ENCODE assay signal across 16 cellular contexts in the genomic region with DNA sequence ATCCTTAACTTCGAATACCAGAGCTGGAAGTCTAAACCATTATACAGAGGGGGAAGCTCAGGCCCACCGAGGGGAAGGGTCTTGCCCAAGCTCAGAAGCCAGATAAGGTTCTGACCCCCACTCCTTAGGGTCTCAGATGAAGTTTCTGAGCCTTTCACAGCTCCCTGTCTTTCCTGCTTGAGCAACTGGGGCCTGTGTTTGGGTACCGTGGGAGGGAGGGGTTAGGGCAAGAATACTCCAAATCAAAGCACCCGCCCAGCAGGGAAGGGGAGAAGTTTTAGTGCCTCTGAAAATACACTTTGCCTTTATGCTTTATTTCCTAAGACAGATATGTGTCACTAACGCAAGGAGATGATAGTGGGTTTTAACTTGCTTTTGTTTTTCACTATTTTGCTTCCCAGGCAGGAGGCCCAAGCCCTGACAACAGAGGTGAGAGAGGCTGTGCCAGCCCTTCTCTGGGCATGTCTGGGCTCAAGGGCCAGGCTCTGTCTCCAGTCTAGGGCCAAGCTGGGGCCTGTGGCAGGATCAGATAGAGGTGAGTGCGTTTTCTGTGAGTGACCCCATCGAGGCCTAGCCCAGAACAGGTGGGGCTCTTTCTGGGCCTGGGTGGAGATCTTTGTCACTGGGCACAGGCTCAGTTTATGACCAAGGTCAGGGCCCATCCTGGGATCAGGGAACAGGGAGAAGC. TPM values are rescaled to one million over a fixed set of nuclear protein-coding genes. Genes with fewer than 3 reads are reported as not detected.
A peak's percentile ranks its signal among the peaks of the same experiment; 100 is the strongest.
DNase-seq lines count a peak whose midpoint lies in the region; ATAC-seq and TF ChIP-seq lines count a peak whose summit lies in the region.
"Had no signal": no experiment of that assay in that cellular context is flagged by ENCODE, and none has a peak within 500 bp of the region (broad histone marks: within the 10 kb centered on the region; RNA-seq: fewer than 3 reads in every experiment).

No MANE protein-coding gene starts in this region.

- TF ChIP-seq CTCF in A673 (conservative IDR thresholded peaks at IDR 0.05; ENCODE audit: low read depth, low read length) (no peak), RWPE1 (conservative IDR thresholded peaks at IDR 0.05; ENCODE audit: low read depth) (no peak), parathyroid adenoma (IDR thresholded peaks at IDR 0.05) (no peak)

- no peak overlapping the region for H3K4me2 ChIP-seq in parathyroid adenoma (ENCODE audit: low read length)
- H3K4me2 ChIP-seq: SK-N-SH had no signal

- no peak overlapping the region for H3K9ac ChIP-seq in parathyroid adenoma
- H3K9ac ChIP-seq: SK-N-SH had no signal

- ATAC-seq in right cardiac atrium (no peak), GM18505 (IDR thresholded peaks at IDR 0.05; ENCODE audit: unreplicated experiment) (no peak)
- ATAC-seq: effector memory CD8-positive, alpha-beta T cell; naive thymus-derived CD8-positive, alpha-beta T cell had no signal

- H3K27me3 ChIP-seq in A673 (replicated peaks; ENCODE audit: insufficient read depth, low read depth, low read length, poor library complexity) (no peaks in the 10 kb centered on the region), right cardiac atrium (ENCODE audit: control insufficient read depth, insufficient read depth) (no peaks in the 10 kb centered on the region), parathyroid adenoma (ENCODE audit: control insufficient read depth, insufficient read depth, low read length) (no peaks in the 10 kb centered on the region)

- 76% methylated on average over 7 of the region's 7 CpGs for WGBS in right cardiac atrium

- peak overlapping the region; percentile 74 for H2AFZ ChIP-seq in parathyroid adenoma

- H3K4me3 ChIP-seq in A673 (ENCODE audit: low read depth, low read length, poor library complexity, severe bottlenecking), result no peak overlapping the region
- no peak overlapping the region for H3K4me3 ChIP-seq in right cardiac atrium (ENCODE audit: low read length)
- H3K4me3 ChIP-seq in parathyroid adenoma (ENCODE audit: low read depth, low read length), result no peak overlapping the region

- no TSS peak for BruUV-seq in A673 (replicated peaks; lab: Mats Ljungman, UMichigan)

- no peaks in the 10 kb centered on the region for H3K9me3 ChIP-seq in A673 (ENCODE audit: low read depth, low read length, poor library complexity, severe bottlenecking)
- H3K9me3 ChIP-seq in right cardiac atrium (ENCODE audit: control insufficient read depth, low read length), result no peaks in the 10 kb centered on the region
- H3K9me3 ChIP-seq in parathyroid adenoma (ENCODE audit: control insufficient read depth, low read length), result no peaks in the 10 kb centered on the region
- H3K9me3 ChIP-seq: SK-N-SH had no signal

- H3K4me1 ChIP-seq in A673 (ENCODE audit: insufficient read depth, low read length, poor library complexity, severe bottlenecking) (peaks cover 10% of the 10 kb centered on the region), right cardiac atrium (ENCODE audit: control insufficient read depth, insufficient read depth, low read length) (no peaks in the 10 kb centered on the region), parathyroid adenoma (peaks cover 7% of the 10 kb centered on the region)

- DNase-seq in A673 (ENCODE audit: low spot score) (no peak), RWPE1 (ENCODE audit: low spot score) (no peak), right cardiac atrium (no peak), Kasumi-1 (lab: John Stamatoyannopoulos, UW) (no peak), CD1c-positive myeloid dendritic cell (ENCODE audit: extremely low spot score) (no peak)
- no peak for DNase-seq in central memory CD4-positive, alpha-beta T cell
- DNase-seq: activated gamma-delta T cell treated with Interleukin-2 at 50 U/mL for 16 hours; DMS79; effector memory CD8-positive, alpha-beta T cell; MV-4-11; naive thymus-derived CD8-positive, alpha-beta T cell; SK-N-SH; substantia nigra had no signal

- CTCF ChIA-PET in A673 (lab: Charles Lee) (no interaction called here), RWPE1 (lab: Yijun Ruan, JAX) (interaction anchor here (0.5 to 3.9 kb wide), 8 partner anchors 10 to 57 kb away, joined by 3 to 24 read pairs (median 4); no protein-coding TSS in a partner anchor)

- POLR2A ChIA-PET in A673 (lab: Charles Lee; ENCODE audit: low non-redundant PET) (no interaction called here), RWPE1 (lab: Yijun Ruan, JAX; ENCODE audit: low non-redundant PET) (interaction anchor here (0.7 to 1.0 kb wide), 2 partner anchors 38 to 122 kb away, joined by 4 to 19 read pairs; a partner anchor contains a TSS)

- peak overlapping the region; percentile 12 for H3K27ac ChIP-seq in A673 (ENCODE audit: low read depth, low read length, poor library complexity, severe bottlenecking)
- peak overlapping the region; percentile 95 for H3K27ac ChIP-seq in RWPE1
- H3K27ac ChIP-seq in right cardiac atrium (ENCODE audit: low read length), result peak overlapping the region; percentile 8
- H3K27ac ChIP-seq in parathyroid adenoma, result peak overlapping the region; percentile 52

- H3K79me2 ChIP-seq in parathyroid adenoma, result no peaks in the 10 kb centered on the region

- TF ChIP-seq POLR2A in GM18505 (IDR thresholded peaks at IDR 0.05; ENCODE audit: borderline replicate concordance, extremely low read depth, insufficient read depth, insufficient read length), result no peak

- no peaks in the 10 kb centered on the region for H3K36me3 ChIP-seq in A673 (ENCODE audit: insufficient read depth, low read length, poor library complexity, severe bottlenecking)
- no peaks in the 10 kb centered on the region for H3K36me3 ChIP-seq in parathyroid adenoma (ENCODE audit: control insufficient read depth, insufficient read depth, low read length)

- intact Hi-C loops in A673 (cut with micrococcal nuclease; ENCODE audit: unreplicated experiment), result no loop called here
- intact Hi-C loops in right cardiac atrium (cut with DNase I), result loop anchor here in 1 of 4 donors (10.0 kb wide), 1 partner anchor 492 kb away; no protein-coding TSS in a partner anchor

RNA-seq across cellular contexts. Expression of a gene that starts 20.6 kb away (rescaled TPM):
- 1.2 and 1.6 TPM in 2 replicates for total RNA-seq in A673 (2021)
- 10 to 100 TPM; 27.5 to 32.4 (median 30.7) TPM for total RNA-seq in right cardiac atrium
- polyA plus RNA-seq in right cardiac atrium, result 28.6 TPM
- total RNA-seq: activated CD8-positive, alpha-beta memory T cell treated with anti-CD3 and anti-CD28 coated beads for 36 hours; naive thymus-derived CD8-positive, alpha-beta T cell had no signal
- polyA plus RNA-seq: naive thymus-derived CD8-positive, alpha-beta T cell had no signal

RNA-seq across cellular contexts. Expression of a gene that starts 39.7 kb away (rescaled TPM):
- total RNA-seq in A673 (2021), result 1.0 and 1.4 TPM in 2 replicates
- total RNA-seq in right cardiac atrium, result 10 to 100 TPM; 45.9 to 52.4 (median 49.1) TPM
- 64.6 TPM for polyA plus RNA-seq in right cardiac atrium
- total RNA-seq: naive thymus-derived CD8-positive, alpha-beta T cell had no signal
- polyA plus RNA-seq: naive thymus-derived CD8-positive, alpha-beta T cell had no signal

Comparison
In these comparisons a context has a peak if more than half of its experiments do, and no peak if none do; other contexts are left out.
1. H3K27ac ChIP-seq: peak in every context shown above with its lines; median percentile 95 in RWPE1; 52 in parathyroid adenoma; 12 in A673; 8 in right cardiac atrium.
2. RNA of a gene that starts 20.6 kb away (total RNA-seq): 27.5 to 32.4 TPM in right cardiac atrium; 1.2 to 1.6 TPM in A673; every median in the first group is over 10 times any median in the second.
3. RNA of a gene that starts 39.7 kb away (total RNA-seq): 45.9 to 52.4 TPM in right cardiac atrium; 1.0 to 1.4 TPM in A673; every median in the first group is over 10 times any median in the second.